In genomic region chr5:67770431-67771025, GRCh38 we compare ENCODE assay signal across 11 cellular contexts.
DNase-seq lines count a peak whose midpoint lies in the region; ATAC-seq and TF ChIP-seq lines count a peak whose summit lies in the region.
"Had no signal": no experiment of that assay in that cellular context is flagged by ENCODE, and none has a peak within 500 bp of the region (broad histone marks: within the 10 kb centered on the region; RNA-seq: fewer than 3 reads in every experiment).

No MANE protein-coding gene starts in this region.

- DNase-seq in AG10803 (ENCODE audit: low read depth) = peak; percentile 6
- DNase-seq in KG1 (lab: John Stamatoyannopoulos, UW) = peak; percentile 13
- peak; percentile 22 for DNase-seq in astrocyte of the hippocampus (ENCODE audit: low read depth, low spot score)
- peak in 2 of 3 donors; percentile 17 to 39 for DNase-seq in mucosa of descending colon
- no peak for DNase-seq in T1000 (lab: John Stamatoyannopoulos, UW)
- no peak for DNase-seq in NCI-H69 (lab: John Stamatoyannopoulos, UW)
- DNase-seq in HEK293T (ENCODE audit: extremely low spot score) = no peak
- DNase-seq: activated B cell treated with CpG ODN at 0.5 μM for 24 hours, left ventricle myocardium inferior, NCI-H1930 had no signal

- H3K4me3 ChIP-seq in AG10803 (ENCODE audit: low read length) (no peak overlapping the region), mucosa of descending colon (no peak overlapping the region)
- H3K4me3 ChIP-seq: left ventricle myocardium inferior had no signal

- TF ChIP-seq CTCF in AG10803 (conservative IDR thresholded peaks at IDR 0.05; ENCODE audit: low read length) = no peak
- TF ChIP-seq CTCF in mucosa of descending colon (IDR thresholded peaks at IDR 0.05) = no peak

- H3K4me1 ChIP-seq in mucosa of descending colon (ENCODE audit: low read depth) = peaks cover 4% of the 10 kb centered on the region

- H3K36me3 ChIP-seq in mucosa of descending colon (ENCODE audit: low read depth) = no peaks in the 10 kb centered on the region
- H3K36me3 ChIP-seq: left ventricle myocardium inferior had no signal

- CTCF ChIA-PET in HEK293T (lab: Yijun Ruan, JAX) = interaction anchor here (0.6 kb wide), 1 partner anchor 36 kb away, joined by 4 read pairs; no protein-coding TSS in a partner anchor

- H3K9me3 ChIP-seq in mucosa of descending colon = no peaks in the 10 kb centered on the region
- H3K9me3 ChIP-seq: left ventricle myocardium inferior had no signal

- intact Hi-C loops in mucosa of descending colon (cut with DNase I, micrococcal nuclease) = no loop called here

- POLR2A ChIA-PET in HEK293T (lab: Yijun Ruan, JAX) = no interaction called here

- ATAC-seq in mucosa of descending colon = peak; percentile 96
- ATAC-seq in GM18870 (IDR thresholded peaks at IDR 0.05; ENCODE audit: unreplicated experiment) = no peak

TF ChIP-seq in HEK293T, 16 proteins besides CTCF, POLR2A, EP300 and RAD21:
- TF ChIP-seq FOXA1 (IDR thresholded peaks at IDR 0.05) (no peak), SP1 (IDR thresholded peaks at IDR 0.05) (no peak), ARNT (IDR thresholded peaks at IDR 0.05) (no peak), TARDBP (IDR thresholded peaks at IDR 0.05) (no peak), FOXM1 (IDR thresholded peaks at IDR 0.05; ENCODE audit: borderline replicate concordance) (no peak)

Comparison
In these comparisons a context has a peak if more than half of its experiments do, and no peak if none do; other contexts are left out.
1. DNase-seq: peak in AG10803 (single experiment), KG1 (single experiment), astrocyte of the hippocampus (single experiment) and mucosa of descending colon (2 of 3); none in T1000 (single experiment), NCI-H69 (single experiment) and HEK293T (single experiment).